24 cellular contexts compared by ENCODE assay signal in the genomic region with DNA sequence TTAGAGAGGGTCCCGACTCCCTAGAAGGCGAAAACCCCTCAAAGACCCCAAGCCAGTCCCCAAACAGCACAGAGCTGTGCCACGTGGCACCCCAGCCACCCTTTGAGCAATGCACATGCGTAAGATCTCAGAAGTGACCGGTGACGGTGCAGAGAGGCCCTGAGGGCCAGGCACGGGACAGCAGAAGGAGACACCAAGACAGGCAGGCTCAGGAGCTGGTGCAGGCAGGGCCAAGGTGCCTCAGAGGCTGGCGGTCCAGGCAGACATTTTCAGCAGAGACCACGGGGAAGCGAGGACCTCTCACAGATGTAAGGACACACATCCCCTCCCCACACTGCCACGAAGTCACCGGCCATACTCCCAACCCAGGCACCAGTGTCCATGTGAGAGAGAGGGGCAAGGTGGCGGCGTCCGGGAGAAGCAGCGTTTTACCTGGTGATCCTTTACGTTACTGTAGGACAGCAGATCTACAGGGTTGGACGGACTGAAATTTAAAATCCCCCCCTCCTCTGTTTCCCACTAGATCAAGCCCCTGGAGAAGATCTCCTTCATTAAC. TPM values are rescaled to one million over a fixed set of nuclear protein-coding genes. Genes with fewer than 3 reads are reported as not detected.
A peak's percentile ranks its signal among the peaks of the same experiment; 100 is the strongest.
DNase-seq lines count a peak whose midpoint lies in the region; ATAC-seq and TF ChIP-seq lines count a peak whose summit lies in the region.
"Had no signal": no experiment of that assay in that cellular context is flagged by ENCODE, and none has a peak within 500 bp of the region (broad histone marks: within the 10 kb centered on the region; RNA-seq: fewer than 3 reads in every experiment).

No MANE protein-coding gene starts in this region.

- H3K36me3 Mint-ChIP-seq in stimulated activated naive B cell treated with anti-CD40 and anti-IgM and Interleukin-4, amounts not matched to agents 10 μg/mL and 1 μg/mL and 100 μg/mL, for 72 hours = no peaks in the 10 kb centered on the region
- H3K36me3 Mint-ChIP-seq in activated CD4-positive, alpha-beta memory T cell treated with anti-CD3 and anti-CD28 coated beads for 36 hours = no peaks in the 10 kb centered on the region
- H3K36me3 Mint-ChIP-seq in activated CD4-positive, alpha-beta T cell treated with anti-CD3 and anti-CD28 coated beads, Interleukin-2, amount 10 ng/mL, durations not matched to agents 24 days and 14 days (ENCODE audit: low read depth) = no peaks in the 10 kb centered on the region
- H3K36me3 Mint-ChIP-seq: CD4-positive, alpha-beta memory T cell had no signal

- ATAC-seq in Panc1 (no peak), left lobe of liver (no peak)
- no peak for ATAC-seq in stimulated activated naive B cell treated with anti-CD40 and anti-IgM and Interleukin-4, amounts not matched to agents 10 μg/mL and 1 μg/mL and 100 μg/mL, for 72 hours (replicated peaks)

- CTCF ChIA-PET in Panc1 (lab: Charles Lee) = interaction anchor here (0.5 to 1.3 kb wide), 4 partner anchors 8 to 778 kb away, joined by 3 read pairs; no protein-coding TSS in a partner anchor
- CTCF ChIA-PET in activated CD4-positive, alpha-beta memory T cell treated with anti-CD3 and anti-CD28 coated beads for 36 hours (lab: Charles Lee) = interaction anchor here (0.6 to 3.4 kb wide), 3 partner anchors 80 to 152 kb away, joined by 4 to 11 read pairs (median 4); no protein-coding TSS in a partner anchor

- peak overlapping the region; percentile 25 for H3K27ac Mint-ChIP-seq in stimulated activated naive B cell treated with anti-CD40 and anti-IgM and Interleukin-4, amounts not matched to agents 10 μg/mL and 1 μg/mL and 100 μg/mL, for 72 hours
- no peak overlapping the region for H3K27ac Mint-ChIP-seq in activated CD4-positive, alpha-beta memory T cell treated with anti-CD3 and anti-CD28 coated beads for 36 hours
- no peak overlapping the region for H3K27ac Mint-ChIP-seq in activated CD4-positive, alpha-beta T cell treated with anti-CD3 and anti-CD28 coated beads, Interleukin-2, amount 10 ng/mL, durations not matched to agents 24 days and 14 days

- H3K9me3 Mint-ChIP-seq in stimulated activated naive B cell treated with anti-CD40 and anti-IgM and Interleukin-4, amounts not matched to agents 10 μg/mL and 1 μg/mL and 100 μg/mL, for 72 hours = no peaks in the 10 kb centered on the region
- no peaks in the 10 kb centered on the region for H3K9me3 Mint-ChIP-seq in activated CD4-positive, alpha-beta memory T cell treated with anti-CD3 and anti-CD28 coated beads for 36 hours
- H3K9me3 Mint-ChIP-seq in activated CD4-positive, alpha-beta T cell treated with anti-CD3 and anti-CD28 coated beads, Interleukin-2, amount 10 ng/mL, durations not matched to agents 24 days and 14 days = no peaks in the 10 kb centered on the region
- H3K9me3 Mint-ChIP-seq: CD4-positive, alpha-beta memory T cell had no signal

- H3K4me1 ChIP-seq in BLaER1 (peaks cover 100% of the 10 kb centered on the region), Panc1 (ENCODE audit: control insufficient read depth, insufficient read depth, low read length) (peaks cover 39% of the 10 kb centered on the region), Peyer's patch (peaks cover 0 to 14% (median 0%) of the 10 kb centered on the region in 4 donors)
- H3K4me1 ChIP-seq: HAP-1 had no signal

- no peak for TF ChIP-seq POLR2A in Peyer's patch (IDR thresholded peaks at IDR 0.05)

- H3K27me3 ChIP-seq in BLaER1 (no peaks in the 10 kb centered on the region), Panc1 (ENCODE audit: control insufficient read depth, insufficient read depth, low read length) (no peaks in the 10 kb centered on the region), Peyer's patch (no peaks in the 10 kb centered on the region)

- no TSS peak for BruUV-seq in Panc1 (replicated peaks; lab: Mats Ljungman, UMichigan)

- DNase-seq in Panc1 (ENCODE audit: low read depth, low spot score) (no peak), left lobe of liver (ENCODE audit: low spot score) (peak; percentile 40), Peyer's patch (no peak), HUDEP-2 (lab: John Stamatoyannopoulos, UW; ENCODE audit: unreplicated experiment in 76 of 76) (no peak)
- DNase-seq in stimulated activated naive B cell treated with anti-CD40 and anti-IgM and Interleukin-4, amounts not matched to agents 10 μg/mL and 1 μg/mL and 100 μg/mL, for 72 hours = no peak
- no peak for DNase-seq in activated CD4-positive, alpha-beta memory T cell treated with anti-CD3 and anti-CD28 coated beads for 36 hours
- DNase-seq in activated CD4-positive, alpha-beta T cell treated with anti-CD3 and anti-CD28 coated beads, Interleukin-2, amount 10 ng/mL, durations not matched to agents 24 days and 14 days = no peak
- DNase-seq: 8988T; CD4-positive, alpha-beta memory T cell; DMS153; GF-D8; KG1; MV-4-11; NCI-H187; NCI-H2107; NCI-H2227 treated with DMSO at 0.1 percent for 48 hours; NCI-H510A treated with DMSO at 0.1 percent for 48 hours; NCI-H774; RPMI8226; SHP77 treated with DMSO at 0.1 percent for 48 hours had no signal

- H3K36me3 ChIP-seq in BLaER1 (peaks cover 41% of the 10 kb centered on the region), Panc1 (ENCODE audit: control insufficient read depth, insufficient read depth, low read length) (no peaks in the 10 kb centered on the region; the same call in 1 of the 2 replicates), Peyer's patch (no peaks in the 10 kb centered on the region)
- H3K36me3 ChIP-seq: HAP-1 had no signal

- peaks cover 20 to 34% of the 10 kb centered on the region in 2 donors for H3K4me1 Mint-ChIP-seq in stimulated activated naive B cell treated with anti-CD40 and anti-IgM and Interleukin-4, amounts not matched to agents 10 μg/mL and 1 μg/mL and 100 μg/mL, for 72 hours
- peaks cover 5% of the 10 kb centered on the region for H3K4me1 Mint-ChIP-seq in activated CD4-positive, alpha-beta memory T cell treated with anti-CD3 and anti-CD28 coated beads for 36 hours (ENCODE audit: low read depth)
- H3K4me1 Mint-ChIP-seq in activated CD4-positive, alpha-beta T cell treated with anti-CD3 and anti-CD28 coated beads, Interleukin-2, amount 10 ng/mL, durations not matched to agents 24 days and 14 days = peaks cover 10% of the 10 kb centered on the region

- H3K4me3 ChIP-seq in BLaER1 = peak overlapping the region; percentile 70; the same call in 1 of the 2 replicates
- H3K4me3 ChIP-seq in Panc1 (ENCODE audit: low read depth in 2 of 2, low read length in 2 of 2) = no peak overlapping the region
- no peak overlapping the region for H3K4me3 ChIP-seq in Peyer's patch
- H3K4me3 ChIP-seq: HAP-1 had no signal

- peak overlapping the region; percentile 87 for H3K9ac ChIP-seq in BLaER1

- H3K27me3 Mint-ChIP-seq in stimulated activated naive B cell treated with anti-CD40 and anti-IgM and Interleukin-4, amounts not matched to agents 10 μg/mL and 1 μg/mL and 100 μg/mL, for 72 hours = peaks cover 0 to 10% of the 10 kb centered on the region in 2 donors
- H3K27me3 Mint-ChIP-seq in activated CD4-positive, alpha-beta memory T cell treated with anti-CD3 and anti-CD28 coated beads for 36 hours = no peaks in the 10 kb centered on the region
- peaks cover 10% of the 10 kb centered on the region for H3K27me3 Mint-ChIP-seq in activated CD4-positive, alpha-beta T cell treated with anti-CD3 and anti-CD28 coated beads, Interleukin-2, amount 10 ng/mL, durations not matched to agents 24 days and 14 days
- H3K27me3 Mint-ChIP-seq: CD4-positive, alpha-beta memory T cell had no signal

- H3K9me3 ChIP-seq in BLaER1 (no peaks in the 10 kb centered on the region), Panc1 (ENCODE audit: control insufficient read depth, insufficient read depth, low read depth, low read length) (no peaks in the 10 kb centered on the region), Peyer's patch (no peaks in the 10 kb centered on the region)
- H3K9me3 ChIP-seq: HAP-1 had no signal

- POLR2A ChIA-PET in Panc1 (lab: Charles Lee) = no interaction called here
- POLR2A ChIA-PET in activated CD4-positive, alpha-beta memory T cell treated with anti-CD3 and anti-CD28 coated beads for 36 hours (lab: Charles Lee) = no interaction called here

- no peak overlapping the region for H3K4me3 Mint-ChIP-seq in stimulated activated naive B cell treated with anti-CD40 and anti-IgM and Interleukin-4, amounts not matched to agents 10 μg/mL and 1 μg/mL and 100 μg/mL, for 72 hours
- no peak overlapping the region for H3K4me3 Mint-ChIP-seq in activated CD4-positive, alpha-beta memory T cell treated with anti-CD3 and anti-CD28 coated beads for 36 hours
- no peak overlapping the region for H3K4me3 Mint-ChIP-seq in activated CD4-positive, alpha-beta T cell treated with anti-CD3 and anti-CD28 coated beads, Interleukin-2, amount 10 ng/mL, durations not matched to agents 24 days and 14 days

- no peak for TF ChIP-seq CTCF in Panc1 (IDR thresholded peaks at IDR 0.05)
- no peak for TF ChIP-seq CTCF in Peyer's patch (IDR thresholded peaks at IDR 0.05)

- intact Hi-C loops in Panc1 (cut with micrococcal nuclease; ENCODE audit: unreplicated experiment) = loop anchor here (10.0 kb wide), 1 partner anchor 152 kb away; no protein-coding TSS in a partner anchor
- intact Hi-C loops in activated CD4-positive, alpha-beta memory T cell treated with anti-CD3 and anti-CD28 coated beads for 36 hours (cut with micrococcal nuclease) = no loop called here
- intact Hi-C loops in activated CD4-positive, alpha-beta T cell treated with anti-CD3 and anti-CD28 coated beads, Interleukin-2, amount 10 ng/mL, durations not matched to agents 24 days and 14 days (cut with micrococcal nuclease) = no loop called here

- H3K27ac ChIP-seq in BLaER1 (peak overlapping the region; percentile 92), Panc1 (ENCODE audit: low read length) (peak overlapping the region; percentile 69; the same call in 1 of the 2 replicates), Peyer's patch (no peak overlapping the region)

- H3K4me2 ChIP-seq in BLaER1 = peak overlapping the region; percentile 97

- H4K20me1 ChIP-seq in BLaER1 = peaks cover 33% of the 10 kb centered on the region

- in situ Hi-C loops in Panc1 (cut with HindIII; ENCODE audit: low pct_unique_long_range_greater_than_20kb, low sequenced_read_pairs) = no loop called here

RNA-seq across cellular contexts. Expression of a gene that starts 2.0 kb away (rescaled TPM):
- 23.6 TPM for total RNA-seq in Panc1 (2021; ENCODE audit: unreplicated experiment)
- 8.5 TPM for polyA plus RNA-seq in Panc1 (2012; ENCODE audit: insufficient read length)
- 88.5 TPM for total RNA-seq in left lobe of liver
- not detected for total RNA-seq in activated CD4-positive, alpha-beta memory T cell treated with anti-CD3 and anti-CD28 coated beads for 36 hours
- 100 to 1,000 TPM in 3 of 4 donors, 10 to 100 TPM in 1; 66.0 to 244 (median 219) TPM for total RNA-seq in Peyer's patch
- 0.26 TPM in 1 of 2 replicates, not detected in the other for total RNA-seq in activated CD4-positive, alpha-beta T cell treated with anti-CD3 and anti-CD28 coated beads, Interleukin-2, amount 10 ng/mL, durations not matched to agents 24 days and 14 days
- total RNA-seq: CD4-positive, alpha-beta memory T cell; OCI-LY7 had no signal
- polyA plus RNA-seq: CD4-positive, alpha-beta memory T cell had no signal

RNA-seq across cellular contexts. Expression of a gene that starts 26.1 kb away (rescaled TPM):
- total RNA-seq in Panc1 (2021; ENCODE audit: unreplicated experiment) (not detected), left lobe of liver (not detected), Peyer's patch (not detected)
- not detected for polyA plus RNA-seq in Panc1 (2012; ENCODE audit: insufficient read length)
- total RNA-seq in activated CD4-positive, alpha-beta memory T cell treated with anti-CD3 and anti-CD28 coated beads for 36 hours = not detected
- not detected in 2 replicates for total RNA-seq in activated CD4-positive, alpha-beta T cell treated with anti-CD3 and anti-CD28 coated beads, Interleukin-2, amount 10 ng/mL, durations not matched to agents 24 days and 14 days
- total RNA-seq: CD4-positive, alpha-beta memory T cell; OCI-LY7 had no signal
- polyA plus RNA-seq: AG04450; CD4-positive, alpha-beta memory T cell had no signal

RNA-seq across cellular contexts. Expression of a gene that starts 34.9 kb away (rescaled TPM):
- total RNA-seq in Panc1 (2021; ENCODE audit: unreplicated experiment) (121 TPM), left lobe of liver (33.6 TPM), Peyer's patch (100 to 1,000 TPM; 114 to 182 (median 135) TPM)
- 61.9 TPM for polyA plus RNA-seq in Panc1 (2012; ENCODE audit: insufficient read length)
- 100 to 1,000 TPM; 238 to 240 TPM for total RNA-seq in activated CD4-positive, alpha-beta memory T cell treated with anti-CD3 and anti-CD28 coated beads for 36 hours
- 210 and 216 TPM in 2 replicates for total RNA-seq in activated CD4-positive, alpha-beta T cell treated with anti-CD3 and anti-CD28 coated beads, Interleukin-2, amount 10 ng/mL, durations not matched to agents 24 days and 14 days

Comparison
In these comparisons a context has a peak if more than half of its experiments do, and no peak if none do; other contexts are left out.
1. H3K27ac ChIP-seq: peak in BLaER1 (single experiment) and Panc1 (single experiment); none in Peyer's patch (0 of 4).
2. RNA of a gene that starts 2.0 kb away (total RNA-seq): 66.0 to 244 TPM in Peyer's patch, 88.5 TPM in left lobe of liver (single experiment) and 23.6 TPM in Panc1 (single experiment); 0.26 TPM in activated CD4-positive, alpha-beta T cell treated with anti-CD3 and anti-CD28 coated beads, Interleukin-2, amount 10 ng/mL, durations not matched to agents 24 days and 14 days and not detected in activated CD4-positive, alpha-beta memory T cell treated with anti-CD3 and anti-CD28 coated beads for 36 hours; every median in the first group is over 10 times any median in the second.